8 cellular contexts compared by ENCODE assay signal in the genomic region with DNA sequence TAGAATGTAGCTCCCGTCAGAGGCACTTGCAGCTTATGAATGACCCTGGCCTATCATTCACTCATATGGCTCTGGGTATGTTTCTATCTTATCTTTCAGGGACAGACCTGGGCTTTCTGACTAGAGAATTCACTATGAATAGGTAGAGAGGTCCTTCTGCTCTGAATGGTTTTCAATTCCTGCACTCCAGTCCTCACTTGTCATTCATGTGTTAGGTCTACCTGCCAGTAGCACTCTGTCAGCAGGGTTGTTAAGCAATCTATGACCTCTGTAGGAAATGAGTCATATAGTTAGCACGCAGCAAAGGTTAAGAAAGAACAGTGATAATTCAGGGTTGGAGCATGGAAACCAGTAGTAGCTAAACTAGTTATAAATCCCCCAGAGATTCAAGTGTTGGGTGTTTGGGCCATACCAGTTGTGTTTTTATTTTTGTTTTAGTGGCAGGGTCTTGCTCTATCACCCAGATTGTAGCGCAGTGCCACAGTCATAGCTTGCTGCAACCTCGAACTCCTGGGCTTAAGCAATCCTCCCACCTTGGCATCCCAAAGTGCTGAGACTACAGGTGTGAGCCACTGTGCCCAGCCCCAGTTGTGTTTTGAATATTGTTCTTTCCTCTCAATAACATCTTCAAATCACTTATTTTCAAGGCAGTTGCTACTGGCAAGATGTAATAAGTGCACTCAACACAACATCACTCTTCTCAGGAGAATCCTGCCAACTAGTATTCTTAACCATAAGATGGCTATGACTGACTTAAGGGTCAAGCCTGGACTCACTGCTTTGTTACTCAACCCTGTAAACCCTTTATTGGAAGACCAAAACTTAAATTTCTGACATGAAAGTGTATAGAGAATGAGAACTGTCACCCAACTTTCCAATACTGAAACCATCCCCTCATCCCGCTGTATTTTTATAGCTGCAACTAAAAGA.
DNase-seq lines count a peak whose midpoint lies in the region; ATAC-seq and TF ChIP-seq lines count a peak whose summit lies in the region.

No MANE protein-coding gene starts in this region.

- no peaks in the 10 kb centered on the region for H3K27me3 Mint-ChIP-seq in stimulated activated naive CD8-positive, alpha-beta T cell treated with anti-CD3 and anti-CD28 coated beads, Interleukin-15, amount 100 ng/mL, for 72 hours

- H3K9me3 Mint-ChIP-seq in stimulated activated naive CD8-positive, alpha-beta T cell treated with anti-CD3 and anti-CD28 coated beads, Interleukin-15, amount 100 ng/mL, for 72 hours: no peaks in the 10 kb centered on the region

- peak overlapping the region in 1 of 2 donors; percentile 32 for H3K4me3 Mint-ChIP-seq in stimulated activated naive CD8-positive, alpha-beta T cell treated with anti-CD3 and anti-CD28 coated beads, Interleukin-15, amount 100 ng/mL, for 72 hours

- H3K27ac Mint-ChIP-seq in stimulated activated naive CD8-positive, alpha-beta T cell treated with anti-CD3 and anti-CD28 coated beads, Interleukin-15, amount 100 ng/mL, for 72 hours: no peak overlapping the region

- in situ Hi-C loops in astrocyte of the spinal cord (cut with HindIII; ENCODE audit: low sequenced_read_pairs): no loop called here

- ATAC-seq in GM19324 (IDR thresholded peaks at IDR 0.05; ENCODE audit: low FRiP score, unreplicated experiment) (peak; percentile 42), HG03520 (IDR thresholded peaks at IDR 0.05; ENCODE audit: unreplicated experiment) (peak; percentile 92)
- ATAC-seq in stimulated activated naive CD8-positive, alpha-beta T cell treated with anti-CD3 and anti-CD28 coated beads, Interleukin-15, amount 100 ng/mL, for 72 hours: peak; percentile 96

- TF ChIP-seq CTCF in astrocyte of the spinal cord (IDR thresholded peaks at IDR 0.05; ENCODE audit: low read depth, low read length): no peak

- no peak overlapping the region for H3K4me3 ChIP-seq in astrocyte of the spinal cord (ENCODE audit: low read depth, low read length)

- H3K4me1 Mint-ChIP-seq in stimulated activated naive CD8-positive, alpha-beta T cell treated with anti-CD3 and anti-CD28 coated beads, Interleukin-15, amount 100 ng/mL, for 72 hours: peaks cover 16% of the 10 kb centered on the region

- DNase-seq in AG20443 (ENCODE audit: low spot score) (peak; percentile 7), astrocyte of the spinal cord (ENCODE audit: low read depth, low spot score) (peak; percentile 9), NCI-H1092 treated with DMSO at 0.1 percent for 48 hours (lab: John Stamatoyannopoulos, UW) (no peak), NCI-H69 (lab: John Stamatoyannopoulos, UW) (no peak)
- DNase-seq in stimulated activated naive CD8-positive, alpha-beta T cell treated with anti-CD3 and anti-CD28 coated beads, Interleukin-15, amount 100 ng/mL, for 72 hours: peak in 1 of 2 donors; percentile 9
- DNase-seq in effector CD4-positive, alpha-beta T cell: no peak

Comparison
In these comparisons a context has a peak if more than half of its experiments do, and no peak if none do; other contexts are left out.
1. DNase-seq: peak in AG20443 (single experiment) and astrocyte of the spinal cord (single experiment); none in NCI-H1092 treated with DMSO at 0.1 percent for 48 hours (single experiment), effector CD4-positive, alpha-beta T cell (single experiment) and NCI-H69 (single experiment).
2. ATAC-seq: peak in every context shown above with its lines; median percentile 96 in stimulated activated naive CD8-positive, alpha-beta T cell treated with anti-CD3 and anti-CD28 coated beads, Interleukin-15, amount 100 ng/mL, for 72 hours; 92 in HG03520; 42 in GM19324.